Comparison of ENCODE assay signal across 1 cellular context in genomic region chr11:65180877-65181568, GRCh38.
A peak's percentile ranks its signal among the peaks of the same experiment; 100 is the strongest.
TF ChIP-seq lines count a peak whose summit lies in the region.

No MANE protein-coding gene starts in this region.

TF ChIP-seq in HepG2, 621 proteins besides CTCF, POLR2A, EP300 and RAD21 (continued from another document and continues in another):
- TF ChIP-seq ZNF318 (CRISPR knock-in tag; IDR thresholded peaks at IDR 0.05) (no peak), ONECUT2 (CRISPR knock-in tag; IDR thresholded peaks at IDR 0.05) (no peak), ZNF430 (CRISPR knock-in tag; IDR thresholded peaks at IDR 0.05) (peak; percentile 50; the same call in 1 of the 2 replicates), ZNF569 (CRISPR knock-in tag; IDR thresholded peaks at IDR 0.05; ENCODE audit: borderline replicate concordance) (no peak), ELF3 (CRISPR knock-in tag; IDR thresholded peaks at IDR 0.05) (0 out of 2 replicates have a peak, but pooled peaks have one; percentile 19), HOXA9 (CRISPR knock-in tag; IDR thresholded peaks at IDR 0.05; ENCODE audit: borderline replicate concordance) (no peak), ZNF383 (CRISPR knock-in tag; IDR thresholded peaks at IDR 0.05; ENCODE audit: borderline replicate concordance) (no peak), SALL1 (CRISPR knock-in tag; IDR thresholded peaks at IDR 0.05) (peak; percentile 48; the same call in 1 of the 2 replicates), ZNF136 (CRISPR knock-in tag; IDR thresholded peaks at IDR 0.05; ENCODE audit: low read depth) (no peak), THAP9 (CRISPR knock-in tag; IDR thresholded peaks at IDR 0.05; ENCODE audit: borderline replicate concordance) (peak; percentile 51; the same call in 1 of the 2 replicates), CBFB (CRISPR knock-in tag; IDR thresholded peaks at IDR 0.05) (0 out of 2 replicates have a peak, but pooled peaks have one; percentile 46), CREB1 (IDR thresholded peaks at IDR 0.05) (no peak), CREB1 (CRISPR knock-in tag; IDR thresholded peaks at IDR 0.05) (no peak), ZNF713 (CRISPR knock-in tag; IDR thresholded peaks at IDR 0.05) (peak; percentile 40; the same call in 1 of the 2 replicates), HNRNPL (IDR thresholded peaks at IDR 0.05; ENCODE audit: low read depth, low read length) (0 out of 2 replicates have a peak, but pooled peaks have one; percentile 23), HNRNPLL (IDR thresholded peaks at IDR 0.05; ENCODE audit: low read depth, low read length, poor library complexity, severe bottlenecking) (peak; percentile 66), HES4 (CRISPR knock-in tag; IDR thresholded peaks at IDR 0.05; ENCODE audit: borderline replicate concordance) (no peak), ZNF441 (CRISPR knock-in tag; IDR thresholded peaks at IDR 0.05; ENCODE audit: borderline replicate concordance) (peak; percentile 84), PATZ1 (CRISPR knock-in tag; IDR thresholded peaks at IDR 0.05) (peak; percentile 87), PHF20 (CRISPR knock-in tag; IDR thresholded peaks at IDR 0.05) (no peak), ARID2 (CRISPR knock-in tag; IDR thresholded peaks at IDR 0.05; ENCODE audit: borderline replicate concordance) (0 out of 2 replicates have a peak, but pooled peaks have one; percentile 14), SOX5 (CRISPR knock-in tag; IDR thresholded peaks at IDR 0.05; ENCODE audit: borderline replicate concordance) (0 out of 2 replicates have a peak, but pooled peaks have one; percentile 18), YEATS2 (CRISPR knock-in tag; IDR thresholded peaks at IDR 0.05; ENCODE audit: borderline replicate concordance) (no peak), ZNF670 (CRISPR knock-in tag; IDR thresholded peaks at IDR 0.05; ENCODE audit: borderline replicate concordance) (0 out of 2 replicates have a peak, but pooled peaks have one; percentile 28), ATF7-NPFF (CRISPR knock-in tag; IDR thresholded peaks at IDR 0.05; ENCODE audit: low read depth) (0 out of 2 replicates have a peak, but pooled peaks have one; percentile 42), ZNF512 (CRISPR knock-in tag; IDR thresholded peaks at IDR 0.05) (0 out of 2 replicates have a peak, but pooled peaks have one; percentile 47), JARID2 (CRISPR knock-in tag; IDR thresholded peaks at IDR 0.05; ENCODE audit: insufficient replicate concordance) (no peak), ZNF343 (CRISPR knock-in tag; IDR thresholded peaks at IDR 0.05) (0 out of 2 replicates have a peak, but pooled peaks have one; percentile 30), FUBP1 (CRISPR knock-in tag; IDR thresholded peaks at IDR 0.05; ENCODE audit: borderline replicate concordance) (no peak), ZNF878 (CRISPR knock-in tag; IDR thresholded peaks at IDR 0.05) (no peak), HOMEZ (CRISPR knock-in tag; IDR thresholded peaks at IDR 0.05; ENCODE audit: low read depth) (no peak), HBP1 (CRISPR knock-in tag; IDR thresholded peaks at IDR 0.05; ENCODE audit: low read depth) (peak; percentile 76; the same call in 1 of the 2 replicates), HNF1B (CRISPR knock-in tag; IDR thresholded peaks at IDR 0.05) (peak; percentile 51; the same call in 1 of the 2 replicates), YY1 (IDR thresholded peaks at IDR 0.05; ENCODE audit: insufficient read depth, insufficient replicate concordance, low read depth, low read length) (peak; percentile 17), SMYD3 (CRISPR knock-in tag; IDR thresholded peaks at IDR 0.05) (no peak), ZNF607 (CRISPR knock-in tag; IDR thresholded peaks at IDR 0.05; ENCODE audit: borderline replicate concordance) (no peak; the same call in 1 of the 2 replicates)
